ENCODE assay signal across 27 cellular contexts in the genomic region with DNA sequence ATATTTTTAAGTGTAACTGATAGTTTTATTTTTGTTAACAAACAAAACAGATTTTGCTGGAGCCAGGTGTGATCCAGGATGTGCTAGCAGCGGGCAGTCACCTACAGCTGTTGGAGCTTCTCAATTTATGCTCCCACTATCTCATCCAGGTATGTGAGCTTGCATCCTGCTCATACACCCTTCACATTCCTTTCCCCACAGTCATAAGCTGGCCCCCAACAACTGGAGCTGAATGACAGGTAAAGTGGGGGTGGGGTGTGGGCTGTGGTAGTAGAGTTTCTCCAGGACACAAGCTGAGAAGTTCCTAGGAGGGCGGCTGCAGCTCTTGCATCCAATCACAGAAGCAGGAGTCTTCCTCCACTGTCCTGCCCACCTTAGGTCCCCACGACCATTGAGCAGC.
DNase-seq lines count a peak whose midpoint lies in the region; ATAC-seq, FAIRE-seq and TF ChIP-seq lines count a peak whose summit lies in the region.
"Had no signal": no experiment of that assay in that cellular context is flagged by ENCODE, and none has a peak within 500 bp of the region (broad histone marks: within the 10 kb centered on the region; RNA-seq: fewer than 3 reads in every experiment).

No MANE protein-coding gene starts in this region.

- H4K8ac ChIP-seq in H1 (ENCODE audit: extremely low read depth, insufficient read depth, low read length) (no peak overlapping the region), mesendoderm (ENCODE audit: low read depth, low read length) (no peak overlapping the region)

- H2BK120ac ChIP-seq in H1 (replicated peaks; ENCODE audit: low read depth, low read length) (no peak overlapping the region), mesendoderm (ENCODE audit: low read depth, low read length) (no peak overlapping the region)

- no peak for TF ChIP-seq RAD21 in H1 (IDR thresholded peaks at IDR 0.05 in 1 of 2, conservative IDR thresholded peaks at IDR 0.05 in 1 of 2; ENCODE audit: low read depth in 2 of 2, low read length in 2 of 2)

- H3K27ac ChIP-seq in HUES48 (ENCODE audit: low read depth, low read length), result peak overlapping the region; percentile 38
- no peak overlapping the region for H3K27ac ChIP-seq in H1 (ENCODE audit: low read depth, low read length)
- H3K27ac ChIP-seq in mesendoderm (ENCODE audit: low read depth, low read length), result no peak overlapping the region
- H3K27ac ChIP-seq: HL-60, SJCRH30 had no signal

- no peak overlapping the region for H3K9ac ChIP-seq in HUES48 (ENCODE audit: low read depth, low read length)
- H3K9ac ChIP-seq in H1 (replicated peaks in 1 of 4; ENCODE audit: extremely low read depth in 1 of 4, low read depth in 3 of 4, low read length in 3 of 4), result no peak overlapping the region
- H3K9ac ChIP-seq in mesendoderm (ENCODE audit: low read length), result no peak overlapping the region

- no peak overlapping the region for H2AFZ ChIP-seq in H1 (ENCODE audit: low read length)

- H3K27me3 ChIP-seq in HUES48 (ENCODE audit: control insufficient read depth, insufficient read depth, low read length) (no peaks in the 10 kb centered on the region), H1 (replicated peaks in 1 of 4; ENCODE audit: control insufficient read depth in 3 of 4, extremely low read depth in 1 of 4, insufficient read depth in 3 of 4, low read length in 3 of 4) (no peaks in the 10 kb centered on the region), mesendoderm (ENCODE audit: insufficient read depth, low read length, poor library complexity) (no peaks in the 10 kb centered on the region)

- no peak for FAIRE-seq in H1 (lab: Jason Lieb, UNC)
- FAIRE-seq: GM12878 had no signal

- 62% methylated on average over 3 of the region's 3 CpGs; no CpG with 5 or more reads in 1 of the 2 experiments for WGBS in H1 (ENCODE audit: extremely low coverage in 1 of 2, insufficient coverage in 1 of 2, insufficient read length in 1 of 2, insufficient replicate concordance in 2 of 2, low coverage in 1 of 2, low lambda C conversion rate in 2 of 2, missing lambda C conversion rate in 1 of 2), 2 experiments
- no CpG with 5 or more reads among the region's 3 CpGs for WGBS in mesendoderm (ENCODE audit: extremely low coverage, insufficient coverage, low lambda C conversion rate)

- no peak overlapping the region for H4K5ac ChIP-seq in H1 (ENCODE audit: insufficient read length, low read depth, low read length)
- no peak overlapping the region for H4K5ac ChIP-seq in mesendoderm (ENCODE audit: low read length)

- no peak overlapping the region for H3K4ac ChIP-seq in H1 (replicated peaks; ENCODE audit: insufficient read length, low read depth, low read length)
- no peak overlapping the region for H3K4ac ChIP-seq in mesendoderm (ENCODE audit: low read depth, low read length)

- no peak overlapping the region for H3K56ac ChIP-seq in H1 (replicated peaks; ENCODE audit: insufficient read length, low read depth, low read length)
- no peak overlapping the region for H3K56ac ChIP-seq in mesendoderm (ENCODE audit: low read length)

- POLR2A ChIA-PET in H1 (lab: Charles Lee; ENCODE audit: partially characterized antibody), result interaction anchor here (0.8 to 1.6 kb wide), 2 partner anchors 167 to 218 kb away, joined by 3 read pairs; a partner anchor contains a TSS

- ATAC-seq in GM18505 (IDR thresholded peaks at IDR 0.05; ENCODE audit: unreplicated experiment), result no peak
- ATAC-seq: GM12878, PC-3, Right ventricle myocardium inferior, SK-N-SH treated with all-trans-retinoic acid at 6 μM for 48 hours had no signal

- DNase-seq in H1 (ENCODE audit: low read depth in 1 of 2, low spot score in 2 of 2), result no peak
- DNase-seq in iPS DF 19.7 (ENCODE audit: low read depth, low spot score), result peak; percentile 76
- DNase-seq in mesendoderm, result peak; percentile 93
- DNase-seq in DMS153 (lab: John Stamatoyannopoulos, UW), result no peak
- no peak for DNase-seq in DMS114 treated with DMSO at 0.1 percent for 48 hours (lab: John Stamatoyannopoulos, UW; ENCODE audit: unreplicated experiment)
- DNase-seq: C1 segment of cervical spinal cord; CD4-positive, alpha-beta memory T cell; COR-L47; DMS79; EL; GDM1; NCI-H1092; NCI-H1417 treated with DMSO at 0.1 percent for 48 hours; NCI-H187; NCI-H2081 treated with DMSO at 0.1 percent for 48 hours; NCI-H2171 treated with DMSO at 0.1 percent for 48 hours; NCI-H345; NCI-H524 treated with DMSO at 0.1 percent for 48 hours; NCI-H774; PC-3; SJCRH30 had no signal

- no peak for TF ChIP-seq EP300 in H1 (IDR thresholded peaks at IDR 0.05; ENCODE audit: borderline replicate concordance in 1 of 2, low read depth in 2 of 2, low read length in 2 of 2)

- H3K18ac ChIP-seq in H1 (ENCODE audit: extremely low read depth, low read length) (no peak overlapping the region), mesendoderm (ENCODE audit: low read length) (no peak overlapping the region)

- H2BK5ac ChIP-seq in H1 (ENCODE audit: low read depth, low read length) (no peak overlapping the region), mesendoderm (ENCODE audit: low read length) (no peak overlapping the region)

- H2BK12ac ChIP-seq in H1 (ENCODE audit: low read depth, low read length), result no peak overlapping the region

- H4K91ac ChIP-seq in H1 (replicated peaks; ENCODE audit: insufficient read length, low read length), result no peak overlapping the region

- H4K20me1 ChIP-seq in H1 (replicated peaks in 1 of 2; ENCODE audit: control insufficient read depth in 1 of 2, insufficient read depth in 2 of 2, low read length in 2 of 2), result no peaks in the 10 kb centered on the region

- H3K4me2 ChIP-seq in H1 (ENCODE audit: insufficient read depth in 1 of 2, low read depth in 2 of 2, low read length in 2 of 2) (no peak overlapping the region; a peak in 2 of 4 replicates), mesendoderm (ENCODE audit: low read length) (no peak overlapping the region)

- H3K79me1 ChIP-seq in H1 (ENCODE audit: low read depth, low read length), result no peaks in the 10 kb centered on the region
- H3K79me1 ChIP-seq in mesendoderm (ENCODE audit: low read length), result no peaks in the 10 kb centered on the region

- CTCF ChIA-PET in H1 (lab: Charles Lee; ENCODE audit: partially characterized antibody), result interaction anchor here (0.7 to 10.9 kb wide), 6 partner anchors 9 to 166 kb away, joined by 3 to 117 read pairs (median 4); a partner anchor contains a TSS

- peaks cover 18% of the 10 kb centered on the region for H3K4me1 ChIP-seq in HUES48 (ENCODE audit: control insufficient read depth, insufficient read depth, low read length)
- H3K4me1 ChIP-seq in H1 (replicated peaks in 1 of 4; ENCODE audit: control insufficient read depth in 3 of 4, insufficient read depth in 4 of 4, low read length in 3 of 4), result peaks cover 0 to 7% (median 2%) of the 10 kb centered on the region in 4 experiments; a peak in 3 of 7 replicates
- H3K4me1 ChIP-seq in mesendoderm (ENCODE audit: control insufficient read depth, low read depth, low read length), result peaks cover 2% of the 10 kb centered on the region
- H3K4me1 ChIP-seq: SJCRH30 had no signal

- no peaks in the 10 kb centered on the region for H3K9me3 ChIP-seq in HUES48 (ENCODE audit: control insufficient read depth, insufficient read depth, low read length)
- no peaks in the 10 kb centered on the region for H3K9me3 ChIP-seq in H1 (ENCODE audit: insufficient read depth in 2 of 2, low read depth in 1 of 2, low read length in 1 of 2)
- H3K9me3 ChIP-seq: SJCRH30 had no signal

- H3K36me3 ChIP-seq in HUES48 (ENCODE audit: control insufficient read depth, insufficient read depth, low read length) (no peaks in the 10 kb centered on the region), H1 (ENCODE audit: control insufficient read depth in 2 of 4, insufficient read depth in 4 of 4, low read length in 3 of 4) (no peaks in the 10 kb centered on the region), mesendoderm (ENCODE audit: control insufficient read depth, insufficient read depth, low read length) (no peaks in the 10 kb centered on the region)
- H3K36me3 ChIP-seq: SJCRH30 had no signal

- no peak overlapping the region for H2BK20ac ChIP-seq in H1 (ENCODE audit: low read length)

- H3K23me2 ChIP-seq in H1 (ENCODE audit: low read depth, low read length), result no peaks in the 10 kb centered on the region; the same call in 1 of the 2 replicates

- H2BK15ac ChIP-seq in H1 (ENCODE audit: low read length), result no peak overlapping the region
- H2BK15ac ChIP-seq in mesendoderm (replicated peaks; ENCODE audit: low read depth), result no peak overlapping the region

- TF ChIP-seq POLR2A in H1 (IDR thresholded peaks at IDR 0.05; ENCODE audit: control extremely low read depth in 1 of 2, low read depth in 2 of 2, low read length in 2 of 2) (no peak), GM18505 (IDR thresholded peaks at IDR 0.05; ENCODE audit: borderline replicate concordance, extremely low read depth, insufficient read depth, insufficient read length) (no peak)

- TF ChIP-seq CTCF in H1 (IDR thresholded peaks at IDR 0.05; ENCODE audit: control extremely low read depth in 1 of 3, insufficient read depth in 1 of 3, low read depth in 1 of 3, low read length in 3 of 3), result no peak

- H3K4me3 ChIP-seq in HUES48 (ENCODE audit: low read depth, low read length) (no peak overlapping the region), H1 (ENCODE audit: extremely low read depth in 1 of 4, insufficient read depth in 2 of 4, low read depth in 3 of 4, low read length in 4 of 4) (no peak overlapping the region), mesendoderm (ENCODE audit: low read length) (no peak overlapping the region)
- H3K4me3 ChIP-seq: GM12878, SJCRH30 had no signal

- no peak overlapping the region for H2AK5ac ChIP-seq in H1 (ENCODE audit: low read depth, low read length)
- H2AK5ac ChIP-seq in mesendoderm (ENCODE audit: low read length), result no peak overlapping the region

- H3K79me2 ChIP-seq in H1 (ENCODE audit: control insufficient read depth in 1 of 2, insufficient read depth in 2 of 2, low read length in 2 of 2) (no peaks in the 10 kb centered on the region), mesendoderm (ENCODE audit: control insufficient read depth, insufficient read depth, low read length) (no peaks in the 10 kb centered on the region)

- H3K14ac ChIP-seq in H1 (ENCODE audit: insufficient read length), result no peak overlapping the region

- H3K23ac ChIP-seq in H1 (ENCODE audit: insufficient read length) (no peak overlapping the region), mesendoderm (ENCODE audit: low read length) (no peak overlapping the region)

TF ChIP-seq in H1, 55 proteins besides CTCF, POLR2A, EP300 and RAD21 (continues in another document):
- TF ChIP-seq CBX5 (IDR thresholded peaks at IDR 0.05; ENCODE audit: low read depth, low read length) (no peak), POU5F1 (IDR thresholded peaks at IDR 0.05; ENCODE audit: low read depth, low read length) (no peak), SP1 (IDR thresholded peaks at IDR 0.05; ENCODE audit: low read depth, low read length) (0 out of 2 replicates have a peak, but pooled peaks have one; percentile 9), TEAD4 (IDR thresholded peaks at IDR 0.05; ENCODE audit: low read depth, low read length) (peak; percentile 70; the same call in 1 of the 2 replicates), SP4 (IDR thresholded peaks at IDR 0.05; ENCODE audit: low read length) (no peak), BACH1 (IDR thresholded peaks at IDR 0.05; ENCODE audit: low read length) (no peak), JUN (IDR thresholded peaks at IDR 0.05; ENCODE audit: low read depth, low read length) (peak; percentile 44; the same call in 1 of the 2 replicates), SIX5 (IDR thresholded peaks at IDR 0.05; ENCODE audit: low read depth, low read length) (no peak)

Comparison
In these comparisons a context has a peak if more than half of its experiments do, and no peak if none do; other contexts are left out.
1. DNase-seq: peak in iPS DF 19.7 (single experiment) and mesendoderm (single experiment); none in H1 (0 of 2), DMS153 (single experiment) and DMS114 treated with DMSO at 0.1 percent for 48 hours (single experiment).